Comparison of ENCODE assay signal across 1 cellular context in the genomic region with DNA sequence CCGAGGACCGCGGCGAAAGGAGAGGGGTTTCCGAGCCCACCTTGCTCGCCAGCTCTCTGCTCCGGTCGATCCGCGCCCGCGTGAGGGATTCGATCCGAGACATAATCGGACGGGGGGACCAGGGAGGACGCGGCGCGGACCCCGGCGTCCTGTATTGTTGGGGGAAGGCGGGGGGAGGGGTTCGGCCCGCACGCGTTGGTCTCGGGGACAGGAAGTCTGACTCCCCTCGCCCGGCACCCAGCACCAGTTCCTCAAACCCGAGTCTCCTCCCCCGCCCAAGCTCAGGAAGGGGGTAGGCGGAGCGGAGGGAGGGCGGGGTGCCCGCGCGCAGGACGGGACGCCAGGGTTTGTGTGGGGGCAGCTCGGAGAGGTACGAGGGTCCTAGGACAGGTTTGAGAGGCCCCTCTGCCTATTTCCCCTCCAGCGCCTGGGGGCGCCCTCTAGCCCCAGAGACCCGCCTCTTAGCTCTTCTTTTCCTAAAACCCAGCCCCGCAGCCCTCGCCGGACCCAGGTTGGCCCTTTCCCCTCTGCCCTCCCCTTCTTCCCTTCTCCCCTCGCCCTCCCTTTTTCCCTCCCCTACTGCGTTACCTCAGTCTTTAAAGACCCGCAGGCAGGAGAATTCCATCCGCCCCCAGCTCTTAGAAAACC.
TF ChIP-seq lines count a peak whose summit lies in the region.

A gene (minus strand): TSS at position 223 of the 648 bp plus-strand sequence. CDS start 120 bp downstream, at position 103.

TF ChIP-seq in HepG2, 621 proteins besides CTCF, POLR2A, EP300 and RAD21 (continued from another document):
- TF ChIP-seq, protein P1, sequence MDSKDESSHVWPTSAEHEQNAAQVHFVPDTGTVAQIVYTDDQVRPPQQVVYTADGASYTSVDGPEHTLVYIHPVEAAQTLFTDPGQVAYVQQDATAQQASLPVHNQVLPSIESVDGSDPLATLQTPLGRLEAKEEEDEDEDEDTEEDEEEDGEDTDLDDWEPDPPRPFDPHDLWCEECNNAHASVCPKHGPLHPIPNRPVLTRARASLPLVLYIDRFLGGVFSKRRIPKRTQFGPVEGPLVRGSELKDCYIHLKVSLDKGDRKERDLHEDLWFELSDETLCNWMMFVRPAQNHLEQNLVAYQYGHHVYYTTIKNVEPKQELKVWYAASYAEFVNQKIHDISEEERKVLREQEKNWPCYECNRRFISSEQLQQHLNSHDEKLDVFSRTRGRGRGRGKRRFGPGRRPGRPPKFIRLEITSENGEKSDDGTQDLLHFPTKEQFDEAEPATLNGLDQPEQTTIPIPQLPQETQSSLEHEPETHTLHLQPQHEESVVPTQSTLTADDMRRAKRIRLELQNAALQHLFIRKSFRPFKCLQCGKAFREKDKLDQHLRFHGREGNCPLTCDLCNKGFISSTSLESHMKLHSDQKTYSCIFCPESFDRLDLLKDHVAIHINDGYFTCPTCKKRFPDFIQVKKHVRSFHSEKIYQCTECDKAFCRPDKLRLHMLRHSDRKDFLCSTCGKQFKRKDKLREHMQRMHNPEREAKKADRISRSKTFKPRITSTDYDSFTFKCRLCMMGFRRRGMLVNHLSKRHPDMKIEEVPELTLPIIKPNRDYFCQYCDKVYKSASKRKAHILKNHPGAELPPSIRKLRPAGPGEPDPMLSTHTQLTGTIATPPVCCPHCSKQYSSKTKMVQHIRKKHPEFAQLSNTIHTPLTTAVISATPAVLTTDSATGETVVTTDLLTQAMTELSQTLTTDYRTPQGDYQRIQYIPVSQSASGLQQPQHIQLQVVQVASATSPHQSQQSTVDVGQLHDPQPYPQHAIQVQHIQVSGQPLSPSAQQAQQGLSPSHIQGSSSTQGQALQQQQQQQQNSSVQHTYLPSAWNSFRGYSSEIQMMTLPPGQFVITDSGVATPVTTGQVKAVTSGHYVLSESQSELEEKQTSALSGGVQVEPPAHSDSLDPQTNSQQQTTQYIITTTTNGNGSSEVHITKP (CRISPR knock-in tag; IDR thresholded peaks at IDR 0.05; ENCODE audit: low read depth), result no peak
- TF ChIP-seq KMT2A (CRISPR knock-in tag; IDR thresholded peaks at IDR 0.05), result no peak
- no peak; the same call in 1 of the 2 replicates for TF ChIP-seq ISL2 (CRISPR knock-in tag; IDR thresholded peaks at IDR 0.05)
- TF ChIP-seq, protein P2, sequence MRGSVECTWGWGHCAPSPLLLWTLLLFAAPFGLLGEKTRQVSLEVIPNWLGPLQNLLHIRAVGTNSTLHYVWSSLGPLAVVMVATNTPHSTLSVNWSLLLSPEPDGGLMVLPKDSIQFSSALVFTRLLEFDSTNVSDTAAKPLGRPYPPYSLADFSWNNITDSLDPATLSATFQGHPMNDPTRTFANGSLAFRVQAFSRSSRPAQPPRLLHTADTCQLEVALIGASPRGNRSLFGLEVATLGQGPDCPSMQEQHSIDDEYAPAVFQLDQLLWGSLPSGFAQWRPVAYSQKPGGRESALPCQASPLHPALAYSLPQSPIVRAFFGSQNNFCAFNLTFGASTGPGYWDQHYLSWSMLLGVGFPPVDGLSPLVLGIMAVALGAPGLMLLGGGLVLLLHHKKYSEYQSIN (CRISPR knock-in tag; IDR thresholded peaks at IDR 0.05; ENCODE audit: borderline replicate concordance), result no peak
- TF ChIP-seq GATAD1 (CRISPR knock-in tag; IDR thresholded peaks at IDR 0.05), result no peak
- no peak for TF ChIP-seq ZNF451 (CRISPR knock-in tag; IDR thresholded peaks at IDR 0.05)
- TF ChIP-seq, protein P3, sequence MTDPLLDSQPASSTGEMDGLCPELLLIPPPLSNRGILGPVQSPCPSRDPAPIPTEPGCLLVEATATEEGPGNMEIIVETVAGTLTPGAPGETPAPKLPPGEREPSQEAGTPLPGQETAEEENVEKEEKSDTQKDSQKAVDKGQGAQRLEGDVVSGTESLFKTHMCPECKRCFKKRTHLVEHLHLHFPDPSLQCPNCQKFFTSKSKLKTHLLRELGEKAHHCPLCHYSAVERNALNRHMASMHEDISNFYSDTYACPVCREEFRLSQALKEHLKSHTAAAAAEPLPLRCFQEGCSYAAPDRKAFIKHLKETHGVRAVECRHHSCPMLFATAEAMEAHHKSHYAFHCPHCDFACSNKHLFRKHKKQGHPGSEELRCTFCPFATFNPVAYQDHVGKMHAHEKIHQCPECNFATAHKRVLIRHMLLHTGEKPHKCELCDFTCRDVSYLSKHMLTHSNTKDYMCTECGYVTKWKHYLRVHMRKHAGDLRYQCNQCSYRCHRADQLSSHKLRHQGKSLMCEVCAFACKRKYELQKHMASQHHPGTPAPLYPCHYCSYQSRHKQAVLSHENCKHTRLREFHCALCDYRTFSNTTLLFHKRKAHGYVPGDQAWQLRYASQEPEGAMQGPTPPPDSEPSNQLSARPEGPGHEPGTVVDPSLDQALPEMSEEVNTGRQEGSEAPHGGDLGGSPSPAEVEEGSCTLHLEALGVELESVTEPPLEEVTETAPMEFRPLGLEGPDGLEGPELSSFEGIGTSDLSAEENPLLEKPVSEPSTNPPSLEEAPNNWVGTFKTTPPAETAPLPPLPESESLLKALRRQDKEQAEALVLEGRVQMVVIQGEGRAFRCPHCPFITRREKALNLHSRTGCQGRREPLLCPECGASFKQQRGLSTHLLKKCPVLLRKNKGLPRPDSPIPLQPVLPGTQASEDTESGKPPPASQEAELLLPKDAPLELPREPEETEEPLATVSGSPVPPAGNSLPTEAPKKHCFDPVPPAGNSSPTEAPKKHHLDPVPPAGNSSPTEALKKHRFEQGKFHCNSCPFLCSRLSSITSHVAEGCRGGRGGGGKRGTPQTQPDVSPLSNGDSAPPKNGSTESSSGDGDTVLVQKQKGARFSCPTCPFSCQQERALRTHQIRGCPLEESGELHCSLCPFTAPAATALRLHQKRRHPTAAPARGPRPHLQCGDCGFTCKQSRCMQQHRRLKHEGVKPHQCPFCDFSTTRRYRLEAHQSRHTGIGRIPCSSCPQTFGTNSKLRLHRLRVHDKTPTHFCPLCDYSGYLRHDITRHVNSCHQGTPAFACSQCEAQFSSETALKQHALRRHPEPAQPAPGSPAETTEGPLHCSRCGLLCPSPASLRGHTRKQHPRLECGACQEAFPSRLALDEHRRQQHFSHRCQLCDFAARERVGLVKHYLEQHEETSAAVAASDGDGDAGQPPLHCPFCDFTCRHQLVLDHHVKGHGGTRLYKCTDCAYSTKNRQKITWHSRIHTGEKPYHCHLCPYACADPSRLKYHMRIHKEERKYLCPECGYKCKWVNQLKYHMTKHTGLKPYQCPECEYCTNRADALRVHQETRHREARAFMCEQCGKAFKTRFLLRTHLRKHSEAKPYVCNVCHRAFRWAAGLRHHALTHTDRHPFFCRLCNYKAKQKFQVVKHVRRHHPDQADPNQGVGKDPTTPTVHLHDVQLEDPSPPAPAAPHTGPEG (CRISPR knock-in tag; IDR thresholded peaks at IDR 0.05), result no peak
